8 cellular contexts compared by ENCODE assay signal in the genomic region with DNA sequence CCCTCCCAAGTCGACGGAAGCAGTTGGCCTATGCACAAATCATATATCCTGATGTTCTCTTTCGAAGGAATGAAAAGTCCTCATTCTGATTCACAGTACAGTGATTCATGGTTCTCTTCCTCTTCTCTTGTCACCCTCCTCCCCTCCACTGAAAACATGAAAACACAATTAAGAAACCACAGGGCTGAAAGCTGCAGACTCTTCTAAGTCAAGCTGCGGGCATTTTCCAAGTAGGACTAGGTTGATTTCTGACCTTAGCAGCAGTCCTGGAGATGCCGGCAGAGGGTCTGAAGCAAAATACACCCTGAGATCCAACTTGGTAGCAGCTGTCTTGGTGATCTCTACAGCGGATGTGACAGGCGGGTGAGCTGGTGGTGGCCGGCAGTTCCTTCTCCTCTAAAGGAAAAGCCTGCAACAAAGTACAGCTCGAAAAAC. TPM values are rescaled to one million over a fixed set of nuclear protein-coding genes. Genes with fewer than 3 reads are reported as not detected.
DNase-seq lines count a peak whose midpoint lies in the region; ATAC-seq and TF ChIP-seq lines count a peak whose summit lies in the region.

No MANE protein-coding gene starts in this region.

- no peak for TF ChIP-seq CTCF in NB4 (IDR thresholded peaks at IDR 0.05; ENCODE audit: low read depth, low read length)
- TF ChIP-seq CTCF in progenitor cell of endocrine pancreas (IDR thresholded peaks at IDR 0.05; ENCODE audit: unreplicated experiment) = no peak

- ATAC-seq in effector memory CD8-positive, alpha-beta T cell (replicated peaks) = peak; percentile 52

- DNase-seq in activated naive CD4-positive, alpha-beta T cell treated with anti-CD3 and anti-CD28 coated beads for 36 hours = peak; percentile 18
- no peak for DNase-seq in activated naive CD4-positive, alpha-beta T cell treated with Interleukin-2 at 50 U/mL for 16 hours
- DNase-seq in NB4 (ENCODE audit: low read depth) = peak; percentile 64
- peak in 2 of 3 experiments; percentile 3 to 11 for DNase-seq in effector memory CD8-positive, alpha-beta T cell
- DNase-seq in progenitor cell of endocrine pancreas (ENCODE audit: low spot score, unreplicated experiment) = no peak
- DNase-seq in mucosa of gallbladder (ENCODE audit: low spot score) = no peak
- no peak for DNase-seq in COLO829 (ENCODE audit: low spot score)
- no peak for DNase-seq in foreskin melanocyte

- no peaks in the 10 kb centered on the region for H3K9me3 Mint-ChIP-seq in activated naive CD4-positive, alpha-beta T cell treated with anti-CD3 and anti-CD28 coated beads for 36 hours
- no peaks in the 10 kb centered on the region for H3K9me3 Mint-ChIP-seq in effector memory CD8-positive, alpha-beta T cell
- no peaks in the 10 kb centered on the region for H3K9me3 Mint-ChIP-seq in progenitor cell of endocrine pancreas (ENCODE audit: low read depth)

- CTCF ChIA-PET in activated naive CD4-positive, alpha-beta T cell treated with anti-CD3 and anti-CD28 coated beads for 36 hours (lab: Charles Lee) = interaction anchor here (0.6 kb wide), 2 partner anchors 117 to 656 kb away, joined by 3 to 5 read pairs; no protein-coding TSS in a partner anchor

- peaks cover 27% of the 10 kb centered on the region for H3K4me1 Mint-ChIP-seq in activated naive CD4-positive, alpha-beta T cell treated with anti-CD3 and anti-CD28 coated beads for 36 hours (ENCODE audit: low read depth)
- H3K4me1 Mint-ChIP-seq in effector memory CD8-positive, alpha-beta T cell (ENCODE audit: low read depth in 2 of 2) = peaks cover 32 to 55% of the 10 kb centered on the region in 2 donors
- peaks cover 27% of the 10 kb centered on the region for H3K4me1 Mint-ChIP-seq in progenitor cell of endocrine pancreas (ENCODE audit: low read depth)

- no peaks in the 10 kb centered on the region for H3K36me3 Mint-ChIP-seq in activated naive CD4-positive, alpha-beta T cell treated with anti-CD3 and anti-CD28 coated beads for 36 hours (ENCODE audit: low read depth)
- peaks cover 3% of the 10 kb centered on the region for H3K36me3 Mint-ChIP-seq in effector memory CD8-positive, alpha-beta T cell (ENCODE audit: insufficient read depth)
- H3K36me3 Mint-ChIP-seq in progenitor cell of endocrine pancreas (ENCODE audit: insufficient read depth) = peaks cover 5% of the 10 kb centered on the region

- intact Hi-C loops in activated naive CD4-positive, alpha-beta T cell treated with anti-CD3 and anti-CD28 coated beads for 36 hours (cut with micrococcal nuclease) = loop anchor here (1.0 to 5.0 kb wide), 7 partner anchors 23 to 497 kb away; a partner anchor contains a TSS

- H3K27ac Mint-ChIP-seq in activated naive CD4-positive, alpha-beta T cell treated with anti-CD3 and anti-CD28 coated beads for 36 hours = no peak overlapping the region
- peak overlapping the region; percentile 16 to 49 for H3K27ac Mint-ChIP-seq in effector memory CD8-positive, alpha-beta T cell
- H3K27ac Mint-ChIP-seq in progenitor cell of endocrine pancreas = peak overlapping the region; percentile 8

- H3K4me3 Mint-ChIP-seq in activated naive CD4-positive, alpha-beta T cell treated with anti-CD3 and anti-CD28 coated beads for 36 hours = peak overlapping the region; percentile 8
- H3K4me3 Mint-ChIP-seq in effector memory CD8-positive, alpha-beta T cell = peak overlapping the region; percentile 58 to 61
- no peak overlapping the region for H3K4me3 Mint-ChIP-seq in progenitor cell of endocrine pancreas (ENCODE audit: low read depth)

- no peak overlapping the region for H3K4me3 ChIP-seq in NB4 (ENCODE audit: low read depth, low read length)

- peaks cover 48% of the 10 kb centered on the region for H3K27me3 Mint-ChIP-seq in activated naive CD4-positive, alpha-beta T cell treated with anti-CD3 and anti-CD28 coated beads for 36 hours (ENCODE audit: low read depth)
- H3K27me3 Mint-ChIP-seq in effector memory CD8-positive, alpha-beta T cell = peaks cover 4 to 7% of the 10 kb centered on the region in 2 donors
- no peaks in the 10 kb centered on the region for H3K27me3 Mint-ChIP-seq in progenitor cell of endocrine pancreas

- no peak for TF ChIP-seq POLR2A in NB4 (IDR thresholded peaks at IDR 0.05; ENCODE audit: extremely low read depth, insufficient read length)

RNA-seq across cellular contexts. Expression of a gene that starts 6.2 kb away (rescaled TPM):
- total RNA-seq in activated naive CD4-positive, alpha-beta T cell treated with anti-CD3 and anti-CD28 coated beads for 36 hours = under 1 TPM in 1 of 2 experiments, not detected in 1; 0.05 TPM
- total RNA-seq in progenitor cell of endocrine pancreas (15.9 and 18.7 TPM in 2 replicates), mucosa of gallbladder (6.1 TPM)

Comparison
In these comparisons a context has a peak if more than half of its experiments do, and no peak if none do; other contexts are left out.
1. DNase-seq: peak in activated naive CD4-positive, alpha-beta T cell treated with anti-CD3 and anti-CD28 coated beads for 36 hours (single experiment), NB4 (single experiment) and effector memory CD8-positive, alpha-beta T cell (2 of 3); none in activated naive CD4-positive, alpha-beta T cell treated with Interleukin-2 at 50 U/mL for 16 hours (single experiment), progenitor cell of endocrine pancreas (single experiment), mucosa of gallbladder (single experiment), COLO829 (single experiment) and foreskin melanocyte (single experiment).